ENCODE assay signal across 1 cellular context in the genomic region with DNA sequence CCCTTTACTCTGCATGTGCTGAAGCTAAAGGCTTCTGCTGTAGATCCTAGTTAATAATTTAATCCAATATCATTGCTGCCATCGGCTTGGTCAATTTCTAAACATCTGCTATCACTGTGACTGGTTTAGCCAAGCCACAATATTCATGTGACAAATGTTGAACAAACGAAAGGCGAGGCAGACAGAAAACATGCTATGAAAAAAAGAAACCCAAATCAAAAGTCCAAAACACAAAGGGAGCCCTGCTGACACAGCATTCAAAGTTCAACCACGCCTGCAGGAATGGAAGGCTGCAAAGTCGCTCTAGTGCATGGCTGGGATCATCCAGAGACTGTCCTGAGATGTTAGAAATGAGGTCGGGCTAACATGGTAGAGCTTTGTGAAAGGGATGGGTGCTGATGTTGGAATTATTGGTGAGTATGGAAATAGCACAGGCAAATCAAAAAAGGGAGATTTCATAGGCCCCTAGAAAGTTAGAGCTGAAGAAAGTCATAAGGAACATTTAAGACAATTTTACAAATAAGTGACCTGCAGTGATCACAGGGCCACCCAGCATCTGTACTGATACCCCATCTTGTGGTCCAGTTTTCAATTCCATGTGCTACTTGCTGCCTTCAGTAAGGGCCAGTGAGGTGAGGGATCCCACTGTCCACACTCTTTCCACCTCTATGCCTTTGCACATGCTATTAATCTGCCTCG.
TF ChIP-seq lines count a peak whose summit lies in the region.

No MANE protein-coding gene starts in this region.

TF ChIP-seq in HepG2, 621 proteins besides CTCF, POLR2A, EP300 and RAD21 (continued from another document and continues in another):
- TF ChIP-seq, protein P1, sequence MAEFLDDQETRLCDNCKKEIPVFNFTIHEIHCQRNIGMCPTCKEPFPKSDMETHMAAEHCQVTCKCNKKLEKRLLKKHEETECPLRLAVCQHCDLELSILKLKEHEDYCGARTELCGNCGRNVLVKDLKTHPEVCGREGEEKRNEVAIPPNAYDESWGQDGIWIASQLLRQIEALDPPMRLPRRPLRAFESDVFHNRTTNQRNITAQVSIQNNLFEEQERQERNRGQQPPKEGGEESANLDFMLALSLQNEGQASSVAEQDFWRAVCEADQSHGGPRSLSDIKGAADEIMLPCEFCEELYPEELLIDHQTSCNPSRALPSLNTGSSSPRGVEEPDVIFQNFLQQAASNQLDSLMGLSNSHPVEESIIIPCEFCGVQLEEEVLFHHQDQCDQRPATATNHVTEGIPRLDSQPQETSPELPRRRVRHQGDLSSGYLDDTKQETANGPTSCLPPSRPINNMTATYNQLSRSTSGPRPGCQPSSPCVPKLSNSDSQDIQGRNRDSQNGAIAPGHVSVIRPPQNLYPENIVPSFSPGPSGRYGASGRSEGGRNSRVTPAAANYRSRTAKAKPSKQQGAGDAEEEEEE (CRISPR knock-in tag; IDR thresholded peaks at IDR 0.05; ENCODE audit: borderline replicate concordance): peak; percentile 42; the same call in 1 of the 2 replicates
- TF ChIP-seq JUND (CRISPR knock-in tag; IDR thresholded peaks at IDR 0.05) (no peak), EHMT2 (IDR thresholded peaks at IDR 0.05; ENCODE audit: borderline replicate concordance, low read depth, low read length) (peak; percentile 41; the same call in 1 of the 2 replicates), FOSL2 (CRISPR knock-in tag; IDR thresholded peaks at IDR 0.05) (peak; percentile 62), SNAPC2 (CRISPR knock-in tag; IDR thresholded peaks at IDR 0.05) (0 out of 2 replicates have a peak, but pooled peaks have one; percentile 19), ZIK1 (CRISPR knock-in tag; IDR thresholded peaks at IDR 0.05; ENCODE audit: borderline replicate concordance, low read depth) (no peak), FOXC1 (CRISPR knock-in tag; IDR thresholded peaks at IDR 0.05; ENCODE audit: borderline replicate concordance) (peak; percentile 45; the same call in 1 of the 2 replicates), CEBPG (CRISPR knock-in tag; IDR thresholded peaks at IDR 0.05) (0 out of 2 replicates have a peak, but pooled peaks have one; percentile 9), ZNF317 (CRISPR knock-in tag; IDR thresholded peaks at IDR 0.05) (peak; percentile 43; the same call in 1 of the 2 replicates), TARDBP (CRISPR knock-in tag; IDR thresholded peaks at IDR 0.05) (peak; percentile 27; the same call in 1 of the 2 replicates), ZNF501 (CRISPR knock-in tag; IDR thresholded peaks at IDR 0.05) (no peak), ZNF891 (CRISPR knock-in tag; IDR thresholded peaks at IDR 0.05) (no peak), KMT2A (CRISPR knock-in tag; IDR thresholded peaks at IDR 0.05) (peak; percentile 79), GABPA (IDR thresholded peaks at IDR 0.05; ENCODE audit: low read depth, low read length) (no peak), GABPA (CRISPR knock-in tag; IDR thresholded peaks at IDR 0.05; ENCODE audit: low read depth) (peak; percentile 35; the same call in 1 of the 2 replicates), ZNF292 (CRISPR knock-in tag; IDR thresholded peaks at IDR 0.05; ENCODE audit: borderline replicate concordance, low read depth) (peak; percentile 56; the same call in 1 of the 2 replicates), CREB1 (IDR thresholded peaks at IDR 0.05) (no peak), CREB1 (CRISPR knock-in tag; IDR thresholded peaks at IDR 0.05) (peak; percentile 60), HDAC2 (CRISPR knock-in tag; IDR thresholded peaks at IDR 0.05) (peak; percentile 83; the same call in 1 of the 2 replicates), ARNTL (CRISPR knock-in tag; IDR thresholded peaks at IDR 0.05) (no peak), NONO (IDR thresholded peaks at IDR 0.05) (no peak), NONO (CRISPR knock-in tag; conservative IDR thresholded peaks at IDR 0.05) (peak; percentile 60; the same call in 1 of the 2 replicates), SIX1 (CRISPR knock-in tag; IDR thresholded peaks at IDR 0.05; ENCODE audit: borderline replicate concordance) (peak; percentile 41; the same call in 1 of the 2 replicates), ZBTB20 (CRISPR knock-in tag; IDR thresholded peaks at IDR 0.05; ENCODE audit: borderline replicate concordance, low read depth) (peak; percentile 43; the same call in 1 of the 2 replicates), ZNF605 (CRISPR knock-in tag; IDR thresholded peaks at IDR 0.05) (peak; percentile 52; the same call in 1 of the 2 replicates), ZNF331 (CRISPR knock-in tag; IDR thresholded peaks at IDR 0.05) (peak; percentile 64)
- TF ChIP-seq, protein P2, sequence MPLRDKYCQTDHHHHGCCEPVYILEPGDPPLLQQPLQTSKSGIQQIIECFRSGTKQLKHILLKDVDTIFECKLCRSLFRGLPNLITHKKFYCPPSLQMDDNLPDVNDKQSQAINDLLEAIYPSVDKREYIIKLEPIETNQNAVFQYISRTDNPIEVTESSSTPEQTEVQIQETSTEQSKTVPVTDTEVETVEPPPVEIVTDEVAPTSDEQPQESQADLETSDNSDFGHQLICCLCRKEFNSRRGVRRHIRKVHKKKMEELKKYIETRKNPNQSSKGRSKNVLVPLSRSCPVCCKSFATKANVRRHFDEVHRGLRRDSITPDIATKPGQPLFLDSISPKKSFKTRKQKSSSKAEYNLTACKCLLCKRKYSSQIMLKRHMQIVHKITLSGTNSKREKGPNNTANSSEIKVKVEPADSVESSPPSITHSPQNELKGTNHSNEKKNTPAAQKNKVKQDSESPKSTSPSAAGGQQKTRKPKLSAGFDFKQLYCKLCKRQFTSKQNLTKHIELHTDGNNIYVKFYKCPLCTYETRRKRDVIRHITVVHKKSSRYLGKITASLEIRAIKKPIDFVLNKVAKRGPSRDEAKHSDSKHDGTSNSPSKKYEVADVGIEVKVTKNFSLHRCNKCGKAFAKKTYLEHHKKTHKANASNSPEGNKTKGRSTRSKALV (CRISPR knock-in tag; IDR thresholded peaks at IDR 0.05): peak; percentile 60; the same call in 1 of the 2 replicates
- TF ChIP-seq, protein P3, sequence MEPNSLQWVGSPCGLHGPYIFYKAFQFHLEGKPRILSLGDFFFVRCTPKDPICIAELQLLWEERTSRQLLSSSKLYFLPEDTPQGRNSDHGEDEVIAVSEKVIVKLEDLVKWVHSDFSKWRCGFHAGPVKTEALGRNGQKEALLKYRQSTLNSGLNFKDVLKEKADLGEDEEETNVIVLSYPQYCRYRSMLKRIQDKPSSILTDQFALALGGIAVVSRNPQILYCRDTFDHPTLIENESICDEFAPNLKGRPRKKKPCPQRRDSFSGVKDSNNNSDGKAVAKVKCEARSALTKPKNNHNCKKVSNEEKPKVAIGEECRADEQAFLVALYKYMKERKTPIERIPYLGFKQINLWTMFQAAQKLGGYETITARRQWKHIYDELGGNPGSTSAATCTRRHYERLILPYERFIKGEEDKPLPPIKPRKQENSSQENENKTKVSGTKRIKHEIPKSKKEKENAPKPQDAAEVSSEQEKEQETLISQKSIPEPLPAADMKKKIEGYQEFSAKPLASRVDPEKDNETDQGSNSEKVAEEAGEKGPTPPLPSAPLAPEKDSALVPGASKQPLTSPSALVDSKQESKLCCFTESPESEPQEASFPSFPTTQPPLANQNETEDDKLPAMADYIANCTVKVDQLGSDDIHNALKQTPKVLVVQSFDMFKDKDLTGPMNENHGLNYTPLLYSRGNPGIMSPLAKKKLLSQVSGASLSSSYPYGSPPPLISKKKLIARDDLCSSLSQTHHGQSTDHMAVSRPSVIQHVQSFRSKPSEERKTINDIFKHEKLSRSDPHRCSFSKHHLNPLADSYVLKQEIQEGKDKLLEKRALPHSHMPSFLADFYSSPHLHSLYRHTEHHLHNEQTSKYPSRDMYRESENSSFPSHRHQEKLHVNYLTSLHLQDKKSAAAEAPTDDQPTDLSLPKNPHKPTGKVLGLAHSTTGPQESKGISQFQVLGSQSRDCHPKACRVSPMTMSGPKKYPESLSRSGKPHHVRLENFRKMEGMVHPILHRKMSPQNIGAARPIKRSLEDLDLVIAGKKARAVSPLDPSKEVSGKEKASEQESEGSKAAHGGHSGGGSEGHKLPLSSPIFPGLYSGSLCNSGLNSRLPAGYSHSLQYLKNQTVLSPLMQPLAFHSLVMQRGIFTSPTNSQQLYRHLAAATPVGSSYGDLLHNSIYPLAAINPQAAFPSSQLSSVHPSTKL (CRISPR knock-in tag; IDR thresholded peaks at IDR 0.05): peak; percentile 82
- TF ChIP-seq, protein P4, sequence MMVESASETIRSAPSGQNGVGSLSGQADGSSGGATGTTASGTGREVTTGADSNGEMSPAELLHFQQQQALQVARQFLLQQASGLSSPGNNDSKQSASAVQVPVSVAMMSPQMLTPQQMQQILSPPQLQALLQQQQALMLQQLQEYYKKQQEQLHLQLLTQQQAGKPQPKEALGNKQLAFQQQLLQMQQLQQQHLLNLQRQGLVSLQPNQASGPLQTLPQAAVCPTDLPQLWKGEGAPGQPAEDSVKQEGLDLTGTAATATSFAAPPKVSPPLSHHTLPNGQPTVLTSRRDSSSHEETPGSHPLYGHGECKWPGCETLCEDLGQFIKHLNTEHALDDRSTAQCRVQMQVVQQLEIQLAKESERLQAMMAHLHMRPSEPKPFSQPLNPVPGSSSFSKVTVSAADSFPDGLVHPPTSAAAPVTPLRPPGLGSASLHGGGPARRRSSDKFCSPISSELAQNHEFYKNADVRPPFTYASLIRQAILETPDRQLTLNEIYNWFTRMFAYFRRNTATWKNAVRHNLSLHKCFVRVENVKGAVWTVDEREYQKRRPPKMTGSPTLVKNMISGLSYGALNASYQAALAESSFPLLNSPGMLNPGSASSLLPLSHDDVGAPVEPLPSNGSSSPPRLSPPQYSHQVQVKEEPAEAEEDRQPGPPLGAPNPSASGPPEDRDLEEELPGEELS (CRISPR knock-in tag; IDR thresholded peaks at IDR 0.05): peak; percentile 72
- TF ChIP-seq, protein P5, sequence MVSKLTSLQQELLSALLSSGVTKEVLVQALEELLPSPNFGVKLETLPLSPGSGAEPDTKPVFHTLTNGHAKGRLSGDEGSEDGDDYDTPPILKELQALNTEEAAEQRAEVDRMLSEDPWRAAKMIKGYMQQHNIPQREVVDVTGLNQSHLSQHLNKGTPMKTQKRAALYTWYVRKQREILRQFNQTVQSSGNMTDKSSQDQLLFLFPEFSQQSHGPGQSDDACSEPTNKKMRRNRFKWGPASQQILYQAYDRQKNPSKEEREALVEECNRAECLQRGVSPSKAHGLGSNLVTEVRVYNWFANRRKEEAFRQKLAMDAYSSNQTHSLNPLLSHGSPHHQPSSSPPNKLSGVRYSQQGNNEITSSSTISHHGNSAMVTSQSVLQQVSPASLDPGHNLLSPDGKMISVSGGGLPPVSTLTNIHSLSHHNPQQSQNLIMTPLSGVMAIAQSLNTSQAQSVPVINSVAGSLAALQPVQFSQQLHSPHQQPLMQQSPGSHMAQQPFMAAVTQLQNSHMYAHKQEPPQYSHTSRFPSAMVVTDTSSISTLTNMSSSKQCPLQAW (CRISPR knock-in tag; IDR thresholded peaks at IDR 0.05): peak; percentile 69
- TF ChIP-seq, protein P6, sequence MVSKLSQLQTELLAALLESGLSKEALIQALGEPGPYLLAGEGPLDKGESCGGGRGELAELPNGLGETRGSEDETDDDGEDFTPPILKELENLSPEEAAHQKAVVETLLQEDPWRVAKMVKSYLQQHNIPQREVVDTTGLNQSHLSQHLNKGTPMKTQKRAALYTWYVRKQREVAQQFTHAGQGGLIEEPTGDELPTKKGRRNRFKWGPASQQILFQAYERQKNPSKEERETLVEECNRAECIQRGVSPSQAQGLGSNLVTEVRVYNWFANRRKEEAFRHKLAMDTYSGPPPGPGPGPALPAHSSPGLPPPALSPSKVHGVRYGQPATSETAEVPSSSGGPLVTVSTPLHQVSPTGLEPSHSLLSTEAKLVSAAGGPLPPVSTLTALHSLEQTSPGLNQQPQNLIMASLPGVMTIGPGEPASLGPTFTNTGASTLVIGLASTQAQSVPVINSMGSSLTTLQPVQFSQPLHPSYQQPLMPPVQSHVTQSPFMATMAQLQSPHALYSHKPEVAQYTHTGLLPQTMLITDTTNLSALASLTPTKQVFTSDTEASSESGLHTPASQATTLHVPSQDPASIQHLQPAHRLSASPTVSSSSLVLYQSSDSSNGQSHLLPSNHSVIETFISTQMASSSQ (IDR thresholded peaks at IDR 0.05; ENCODE audit: low read depth): peak; percentile 72
- TF ChIP-seq, protein P6 (CRISPR knock-in tag; IDR thresholded peaks at IDR 0.05; ENCODE audit: borderline replicate concordance): peak; percentile 75; the same call in 1 of the 2 replicates
- TF ChIP-seq, protein P7, sequence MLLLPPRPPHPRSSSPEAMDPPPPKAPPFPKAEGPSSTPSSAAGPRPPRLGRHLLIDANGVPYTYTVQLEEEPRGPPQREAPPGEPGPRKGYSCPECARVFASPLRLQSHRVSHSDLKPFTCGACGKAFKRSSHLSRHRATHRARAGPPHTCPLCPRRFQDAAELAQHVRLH (CRISPR knock-in tag; IDR thresholded peaks at IDR 0.05; ENCODE audit: borderline replicate concordance, low read depth): peak; percentile 56; the same call in 1 of the 2 replicates
- TF ChIP-seq, protein P8, sequence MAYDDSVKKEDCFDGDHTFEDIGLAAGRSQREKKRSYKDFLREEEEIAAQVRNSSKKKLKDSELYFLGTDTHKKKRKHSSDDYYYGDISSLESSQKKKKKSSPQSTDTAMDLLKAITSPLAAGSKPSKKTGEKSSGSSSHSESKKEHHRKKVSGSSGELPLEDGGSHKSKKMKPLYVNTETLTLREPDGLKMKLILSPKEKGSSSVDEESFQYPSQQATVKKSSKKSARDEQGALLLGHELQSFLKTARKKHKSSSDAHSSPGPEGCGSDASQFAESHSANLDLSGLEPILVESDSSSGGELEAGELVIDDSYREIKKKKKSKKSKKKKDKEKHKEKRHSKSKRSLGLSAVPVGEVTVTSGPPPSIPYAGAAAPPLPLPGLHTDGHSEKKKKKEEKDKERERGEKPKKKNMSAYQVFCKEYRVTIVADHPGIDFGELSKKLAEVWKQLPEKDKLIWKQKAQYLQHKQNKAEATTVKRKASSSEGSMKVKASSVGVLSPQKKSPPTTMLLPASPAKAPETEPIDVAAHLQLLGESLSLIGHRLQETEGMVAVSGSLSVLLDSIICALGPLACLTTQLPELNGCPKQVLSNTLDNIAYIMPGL (CRISPR knock-in tag; IDR thresholded peaks at IDR 0.05; ENCODE audit: borderline replicate concordance in 1 of 2, low read depth in 1 of 2): peak; percentile 30 to 55; a peak in 2 of 4 replicates
